In the genomic region with DNA sequence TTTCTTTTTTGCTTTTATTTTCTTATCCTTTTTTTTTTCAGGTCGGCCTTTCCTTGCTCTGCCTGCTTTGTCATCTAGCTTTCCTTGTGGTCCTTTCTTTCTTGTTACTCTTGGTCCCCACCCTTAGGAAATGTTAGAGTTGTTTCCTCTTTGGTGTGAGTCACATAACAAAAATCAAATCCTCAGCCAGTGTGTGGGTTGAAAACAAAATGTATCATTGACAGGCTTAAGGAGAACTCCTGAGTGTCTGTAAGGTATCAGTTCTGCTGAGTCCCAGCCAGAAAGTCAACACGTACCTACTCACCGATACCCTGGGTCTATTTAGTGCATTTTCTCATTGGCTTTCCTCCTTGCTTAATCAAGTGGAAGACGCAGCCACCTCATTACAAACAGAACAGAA, we compare ENCODE assay signal across 2 cellular contexts.
TF ChIP-seq lines count a peak whose summit lies in the region.

No MANE protein-coding gene starts in this region.

TF ChIP-seq in SK-N-SH treated with all-trans-retinoic acid at 6 μM for 48 hours, 23 proteins besides CTCF, POLR2A, EP300 and RAD21 (continued from another document):
- TF ChIP-seq, protein P1, sequence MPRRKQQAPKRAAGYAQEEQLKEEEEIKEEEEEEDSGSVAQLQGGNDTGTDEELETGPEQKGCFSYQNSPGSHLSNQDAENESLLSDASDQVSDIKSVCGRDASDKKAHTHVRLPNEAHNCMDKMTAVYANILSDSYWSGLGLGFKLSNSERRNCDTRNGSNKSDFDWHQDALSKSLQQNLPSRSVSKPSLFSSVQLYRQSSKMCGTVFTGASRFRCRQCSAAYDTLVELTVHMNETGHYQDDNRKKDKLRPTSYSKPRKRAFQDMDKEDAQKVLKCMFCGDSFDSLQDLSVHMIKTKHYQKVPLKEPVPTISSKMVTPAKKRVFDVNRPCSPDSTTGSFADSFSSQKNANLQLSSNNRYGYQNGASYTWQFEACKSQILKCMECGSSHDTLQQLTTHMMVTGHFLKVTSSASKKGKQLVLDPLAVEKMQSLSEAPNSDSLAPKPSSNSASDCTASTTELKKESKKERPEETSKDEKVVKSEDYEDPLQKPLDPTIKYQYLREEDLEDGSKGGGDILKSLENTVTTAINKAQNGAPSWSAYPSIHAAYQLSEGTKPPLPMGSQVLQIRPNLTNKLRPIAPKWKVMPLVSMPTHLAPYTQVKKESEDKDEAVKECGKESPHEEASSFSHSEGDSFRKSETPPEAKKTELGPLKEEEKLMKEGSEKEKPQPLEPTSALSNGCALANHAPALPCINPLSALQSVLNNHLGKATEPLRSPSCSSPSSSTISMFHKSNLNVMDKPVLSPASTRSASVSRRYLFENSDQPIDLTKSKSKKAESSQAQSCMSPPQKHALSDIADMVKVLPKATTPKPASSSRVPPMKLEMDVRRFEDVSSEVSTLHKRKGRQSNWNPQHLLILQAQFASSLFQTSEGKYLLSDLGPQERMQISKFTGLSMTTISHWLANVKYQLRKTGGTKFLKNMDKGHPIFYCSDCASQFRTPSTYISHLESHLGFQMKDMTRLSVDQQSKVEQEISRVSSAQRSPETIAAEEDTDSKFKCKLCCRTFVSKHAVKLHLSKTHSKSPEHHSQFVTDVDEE (CRISPR knock-in tag; IDR thresholded peaks at IDR 0.05) = no peak
- TF ChIP-seq ZNF565 (CRISPR knock-in tag; conservative IDR thresholded peaks at IDR 0.05; ENCODE audit: low read depth) = no peak
- no peak for TF ChIP-seq ZC3H10 (CRISPR knock-in tag; IDR thresholded peaks at IDR 0.05)
- no peak for TF ChIP-seq ARNTL (CRISPR knock-in tag; IDR thresholded peaks at IDR 0.05; ENCODE audit: borderline replicate concordance, low read depth)
- TF ChIP-seq BACH2 (CRISPR knock-in tag; IDR thresholded peaks at IDR 0.05; ENCODE audit: borderline replicate concordance) = no peak

TF ChIP-seq in SK-N-SH, 30 proteins besides CTCF, POLR2A, EP300 and RAD21 (continued from another document):
- TF ChIP-seq, protein P2, sequence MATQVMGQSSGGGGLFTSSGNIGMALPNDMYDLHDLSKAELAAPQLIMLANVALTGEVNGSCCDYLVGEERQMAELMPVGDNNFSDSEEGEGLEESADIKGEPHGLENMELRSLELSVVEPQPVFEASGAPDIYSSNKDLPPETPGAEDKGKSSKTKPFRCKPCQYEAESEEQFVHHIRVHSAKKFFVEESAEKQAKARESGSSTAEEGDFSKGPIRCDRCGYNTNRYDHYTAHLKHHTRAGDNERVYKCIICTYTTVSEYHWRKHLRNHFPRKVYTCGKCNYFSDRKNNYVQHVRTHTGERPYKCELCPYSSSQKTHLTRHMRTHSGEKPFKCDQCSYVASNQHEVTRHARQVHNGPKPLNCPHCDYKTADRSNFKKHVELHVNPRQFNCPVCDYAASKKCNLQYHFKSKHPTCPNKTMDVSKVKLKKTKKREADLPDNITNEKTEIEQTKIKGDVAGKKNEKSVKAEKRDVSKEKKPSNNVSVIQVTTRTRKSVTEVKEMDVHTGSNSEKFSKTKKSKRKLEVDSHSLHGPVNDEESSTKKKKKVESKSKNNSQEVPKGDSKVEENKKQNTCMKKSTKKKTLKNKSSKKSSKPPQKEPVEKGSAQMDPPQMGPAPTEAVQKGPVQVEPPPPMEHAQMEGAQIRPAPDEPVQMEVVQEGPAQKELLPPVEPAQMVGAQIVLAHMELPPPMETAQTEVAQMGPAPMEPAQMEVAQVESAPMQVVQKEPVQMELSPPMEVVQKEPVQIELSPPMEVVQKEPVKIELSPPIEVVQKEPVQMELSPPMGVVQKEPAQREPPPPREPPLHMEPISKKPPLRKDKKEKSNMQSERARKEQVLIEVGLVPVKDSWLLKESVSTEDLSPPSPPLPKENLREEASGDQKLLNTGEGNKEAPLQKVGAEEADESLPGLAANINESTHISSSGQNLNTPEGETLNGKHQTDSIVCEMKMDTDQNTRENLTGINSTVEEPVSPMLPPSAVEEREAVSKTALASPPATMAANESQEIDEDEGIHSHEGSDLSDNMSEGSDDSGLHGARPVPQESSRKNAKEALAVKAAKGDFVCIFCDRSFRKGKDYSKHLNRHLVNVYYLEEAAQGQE (IDR thresholded peaks at IDR 0.05; ENCODE audit: low read depth, low read length) = no peak
- TF ChIP-seq JUND (IDR thresholded peaks at IDR 0.05) (no peak), NRF1 (IDR thresholded peaks at IDR 0.05; ENCODE audit: low read depth, low read length) (no peak), TEAD4 (IDR thresholded peaks at IDR 0.05; ENCODE audit: borderline replicate concordance, insufficient read depth) (no peak), SIN3A (IDR thresholded peaks at IDR 0.05; ENCODE audit: borderline replicate concordance, low read depth, low read length) (no peak), ELF1 (IDR thresholded peaks at IDR 0.05) (no peak), TCF12 (IDR thresholded peaks at IDR 0.05) (no peak)
